8 cellular contexts compared by ENCODE assay signal in genomic region chr1:65065535-65066378, GRCh38.
DNase-seq lines count a peak whose midpoint lies in the region; ATAC-seq and TF ChIP-seq lines count a peak whose summit lies in the region.

No MANE protein-coding gene starts in this region.

- H3K4me1 Mint-ChIP-seq in activated naive CD8-positive, alpha-beta T cell treated with anti-CD3 and anti-CD28 coated beads, Interleukin-2, amount 50 U/mL, for 24 hours = peaks cover 52% of the 10 kb centered on the region

- in situ Hi-C loops in gastrocnemius medialis (cut with MboI; ENCODE audit: low sequenced_read_pairs in 4 of 4) = loop anchor here in 3 of 4 donors (5.0 to 25.0 kb wide), 3 partner anchors 203 to 1272 kb away; partner anchors contain the start of genes LEPR (in 1 of the 3) and LEPROT (in 1 of the 3)

- no peak overlapping the region for H3K27ac ChIP-seq in ACC112 (ENCODE audit: low read depth, low read length)
- H3K27ac ChIP-seq in gastrocnemius medialis = peak overlapping the region; percentile 98 to 100 (median 100)

- intact Hi-C loops in gastrocnemius medialis (cut with DNase I; ENCODE audit: low total_unique reads) = loop anchor here (2.0 to 10.0 kb wide), 8 partner anchors 63 to 619 kb away; partner anchors contain the start of genes JAK1, LEPR, LEPROT and RAVER2

- peak overlapping the region; percentile 10 for H3K27ac Mint-ChIP-seq in activated naive CD8-positive, alpha-beta T cell treated with anti-CD3 and anti-CD28 coated beads, Interleukin-2, amount 50 U/mL, for 24 hours

- no peaks in the 10 kb centered on the region for H3K9me3 Mint-ChIP-seq in activated naive CD8-positive, alpha-beta T cell treated with anti-CD3 and anti-CD28 coated beads, Interleukin-2, amount 50 U/mL, for 24 hours

- H3K27me3 ChIP-seq in ACC112 (ENCODE audit: insufficient read depth, low read length) (no peaks in the 10 kb centered on the region), gastrocnemius medialis (no peaks in the 10 kb centered on the region)

- no peak for TF ChIP-seq CTCF in HFF-Myc (IDR thresholded peaks at IDR 0.05; ENCODE audit: low read depth, low read length, missing control alignments)
- TF ChIP-seq CTCF in gastrocnemius medialis (IDR thresholded peaks at IDR 0.05 in 4 of 5, conservative IDR thresholded peaks at IDR 0.05 in 1 of 5) = no peak

- H3K36me3 ChIP-seq in ACC112 (ENCODE audit: insufficient read depth, low read length) (no peaks in the 10 kb centered on the region), gastrocnemius medialis (no peaks in the 10 kb centered on the region)

- no peaks in the 10 kb centered on the region for H3K9me3 ChIP-seq in gastrocnemius medialis

- peak overlapping the region; percentile 86 for H2AFZ ChIP-seq in ACC112 (ENCODE audit: low read length, unreplicated experiment)

- H3K27me3 Mint-ChIP-seq in activated naive CD8-positive, alpha-beta T cell treated with anti-CD3 and anti-CD28 coated beads, Interleukin-2, amount 50 U/mL, for 24 hours = no peaks in the 10 kb centered on the region

- no peak for ATAC-seq in activated naive CD8-positive, alpha-beta T cell treated with anti-CD3 and anti-CD28 coated beads, Interleukin-2, amount 50 U/mL, for 24 hours
- ATAC-seq in gastrocnemius medialis (peak; percentile 12 to 20), HG02884 (IDR thresholded peaks at IDR 0.05; ENCODE audit: unreplicated experiment) (no peak)

- H3K79me2 ChIP-seq in ACC112 (ENCODE audit: control insufficient read depth, insufficient read depth, low read length, unreplicated experiment) = peaks cover 5% of the 10 kb centered on the region

- H3K4me3 Mint-ChIP-seq in activated naive CD8-positive, alpha-beta T cell treated with anti-CD3 and anti-CD28 coated beads, Interleukin-2, amount 50 U/mL, for 24 hours = peak overlapping the region; percentile 82

- no peak for DNase-seq in HFF-Myc (ENCODE audit: extremely low read depth, low read depth)
- DNase-seq in activated naive CD8-positive, alpha-beta T cell treated with anti-CD3 and anti-CD28 coated beads, Interleukin-2, amount 50 U/mL, for 24 hours = no peak
- peak; percentile 45 for DNase-seq in iPS DF 19.7 (ENCODE audit: low read depth, low spot score)
- peak; percentile 46 to 58 for DNase-seq in gastrocnemius medialis
- no peak for DNase-seq in activated CD8-positive, alpha-beta memory T cell treated with anti-CD3 and anti-CD28 coated beads for 24 hours
- no peak for DNase-seq in NOMO-1 treated with dmso at 0.1 percent for 144 hours (lab: John Stamatoyannopoulos, UW; ENCODE audit: unreplicated experiment)

- peak overlapping the region; percentile 90 for H3K4me3 ChIP-seq in ACC112 (ENCODE audit: low read depth, low read length)
- H3K4me3 ChIP-seq in HFF-Myc (replicated peaks; ENCODE audit: low read depth, low read length) = peak overlapping the region; percentile 66
- H3K4me3 ChIP-seq in gastrocnemius medialis = peak overlapping the region; percentile 73 to 99 (median 82)

- TF ChIP-seq POLR2A in gastrocnemius medialis (IDR thresholded peaks at IDR 0.05) = no peak

- H3K36me3 Mint-ChIP-seq in activated naive CD8-positive, alpha-beta T cell treated with anti-CD3 and anti-CD28 coated beads, Interleukin-2, amount 50 U/mL, for 24 hours (ENCODE audit: low read depth) = no peaks in the 10 kb centered on the region

- peaks cover 22% of the 10 kb centered on the region for H3K4me1 ChIP-seq in ACC112 (ENCODE audit: control insufficient read depth, insufficient read depth, low read length, unreplicated experiment)
- H3K4me1 ChIP-seq in gastrocnemius medialis = peaks cover 57 to 60% of the 10 kb centered on the region in 2 donors

Comparison
In these comparisons a context has a peak if more than half of its experiments do, and no peak if none do; other contexts are left out.
1. DNase-seq: peak in iPS DF 19.7 (single experiment) and gastrocnemius medialis (2 of 2); none in HFF-Myc (single experiment), activated naive CD8-positive, alpha-beta T cell treated with anti-CD3 and anti-CD28 coated beads, Interleukin-2, amount 50 U/mL, for 24 hours (single experiment), activated CD8-positive, alpha-beta memory T cell treated with anti-CD3 and anti-CD28 coated beads for 24 hours (single experiment) and NOMO-1 treated with dmso at 0.1 percent for 144 hours (single experiment).
2. ATAC-seq: peak in gastrocnemius medialis (2 of 2); none in activated naive CD8-positive, alpha-beta T cell treated with anti-CD3 and anti-CD28 coated beads, Interleukin-2, amount 50 U/mL, for 24 hours (single experiment) and HG02884 (single experiment).
3. Peak in every context shown above with its lines, with median percentiles within 50 percentile points of each other: H3K4me3 ChIP-seq.